ENCODE assay signal across 8 cellular contexts in genomic region chr1:6475381-6476133, GRCh38. TPM values are rescaled to one million over a fixed set of nuclear protein-coding genes. Genes with fewer than 3 reads are reported as not detected.
DNase-seq lines count a peak whose midpoint lies in the region; ATAC-seq and TF ChIP-seq lines count a peak whose summit lies in the region.

No MANE protein-coding gene starts in this region.

- POLR2A ChIA-PET in activated B cell treated with CpG ODN at 0.5 μM for 24 hours (lab: Charles Lee), result no interaction called here

- DNase-seq in NCI-H1417 (lab: John Stamatoyannopoulos, UW) (peak; percentile 57 to 76 (median 65)), NCI-H1417 treated with DMSO at 0.1 percent for 48 hours (lab: John Stamatoyannopoulos, UW) (no peak), activated B cell treated with CpG ODN at 0.5 μM for 24 hours (peak; percentile 70), mammary epithelial cell (peak; percentile 31), left kidney (ENCODE audit: low read depth, low spot score) (peak; percentile 71)
- DNase-seq in stimulated activated CD4-positive, alpha-beta T cell treated with anti-CD3 and anti-CD28 coated beads, TNF-alpha, amount 100 ng/mL, for 4 hours (ENCODE audit: low read depth in 3 of 3), result peak in 2 of 3 experiments; percentile 71 to 76

- H3K36me3 Mint-ChIP-seq in activated B cell treated with CpG ODN at 0.5 μM for 24 hours (ENCODE audit: low read depth), result no peaks in the 10 kb centered on the region

- CTCF ChIA-PET in activated B cell treated with CpG ODN at 0.5 μM for 24 hours (lab: Charles Lee), result interaction anchor here (1.0 to 1.9 kb wide), 2 partner anchors 12 to 171 kb away, joined by 3 to 5 read pairs; no protein-coding TSS in a partner anchor
- CTCF ChIA-PET in mammary epithelial cell (lab: Charles Lee; ENCODE audit: low non-redundant PET), result interaction anchor here (0.7 kb wide), 1 partner anchor 21 kb away, joined by 3 read pairs; no protein-coding TSS in a partner anchor

- H3K36me3 ChIP-seq in KMS-11 (ENCODE audit: insufficient read depth), result no peaks in the 10 kb centered on the region
- peaks cover 7% of the 10 kb centered on the region for H3K36me3 ChIP-seq in mammary epithelial cell (ENCODE audit: insufficient read depth, low read length)

- in situ Hi-C loops in mammary epithelial cell (cut with MboI; ENCODE audit: low sequenced_read_pairs in 2 of 2), result no loop called here

- H3K9me3 ChIP-seq in mammary epithelial cell (replicated peaks; ENCODE audit: insufficient read depth, low read length), result no peaks in the 10 kb centered on the region

- peak; percentile 94 for ATAC-seq in activated B cell treated with CpG ODN at 0.5 μM for 24 hours (ENCODE audit: low read depth)
- ATAC-seq in GM21737 (IDR thresholded peaks at IDR 0.05; ENCODE audit: unreplicated experiment), result no peak

- H3K79me2 ChIP-seq in KMS-11 (ENCODE audit: insufficient read depth, low read depth) (no peaks in the 10 kb centered on the region), mammary epithelial cell (ENCODE audit: insufficient read depth, low read length) (peaks cover 14% of the 10 kb centered on the region)

- H3K27me3 ChIP-seq in KMS-11 (ENCODE audit: insufficient read depth, low read depth) (peaks cover 23% of the 10 kb centered on the region; the same call in 1 of the 2 replicates), mammary epithelial cell (ENCODE audit: insufficient read depth, low read length) (no peaks in the 10 kb centered on the region)

- H3K4me3 ChIP-seq in KMS-11 (IDR thresholded peaks at IDR 0.05; ENCODE audit: insufficient read depth, low read depth, low read length) (no peak overlapping the region), mammary epithelial cell (replicated peaks in 1 of 3; ENCODE audit: insufficient read depth in 1 of 3, low read depth in 2 of 3, low read length in 3 of 3) (no peak overlapping the region)

- intact Hi-C loops in activated B cell treated with CpG ODN at 0.5 μM for 24 hours (cut with micrococcal nuclease) (loop anchor here (1.0 to 2.0 kb wide), 2 partner anchors 127 to 229 kb away; no protein-coding TSS in a partner anchor), mammary epithelial cell (cut with micrococcal nuclease) (no loop called here)

- no peak overlapping the region for H3K27ac ChIP-seq in KMS-11
- no peak overlapping the region for H3K27ac ChIP-seq in mammary epithelial cell (ENCODE audit: insufficient read depth, low read depth, low read length)

- H2AFZ ChIP-seq in KMS-11 (ENCODE audit: low read depth) (peak overlapping the region; percentile 34; the same call in 1 of the 2 replicates), mammary epithelial cell (ENCODE audit: low read depth, low read length) (no peak overlapping the region)

- H3K27me3 Mint-ChIP-seq in activated B cell treated with CpG ODN at 0.5 μM for 24 hours, result peaks cover 1% of the 10 kb centered on the region

- dilution Hi-C loops in mammary epithelial cell (cut with HindIII; ENCODE audit: low sequenced_read_pairs), result no loop called here

- no peak overlapping the region for H3K4me3 Mint-ChIP-seq in activated B cell treated with CpG ODN at 0.5 μM for 24 hours

- no peaks in the 10 kb centered on the region for H3K4me1 Mint-ChIP-seq in activated B cell treated with CpG ODN at 0.5 μM for 24 hours

- no peak overlapping the region for H3K9ac ChIP-seq in KMS-11
- no peak overlapping the region for H3K9ac ChIP-seq in mammary epithelial cell (ENCODE audit: insufficient read depth, low read length)

- H3K4me2 ChIP-seq in KMS-11, result peak overlapping the region; percentile 16; the same call in 1 of the 2 replicates
- no peak overlapping the region for H3K4me2 ChIP-seq in mammary epithelial cell (ENCODE audit: insufficient read depth, low read depth, low read length)

- TF ChIP-seq CTCF in KMS-11 (conservative IDR thresholded peaks at IDR 0.05; ENCODE audit: low read depth, low read length) (peak; percentile 97), activated B cell treated with CpG ODN at 0.5 μM for 24 hours (IDR thresholded peaks at IDR 0.05) (peak; percentile 63), mammary epithelial cell (conservative IDR thresholded peaks at IDR 0.05 in 1 of 2, IDR thresholded peaks at IDR 0.05 in 1 of 2; ENCODE audit: extremely low read depth in 1 of 2, insufficient read depth in 1 of 2, low read depth in 1 of 2, low read length in 2 of 2) (peak; percentile 79 to 85)

- 36% methylated on average over 27 of the region's 33 CpGs for WGBS in mammary epithelial cell (ENCODE audit: low coverage, missing lambda C conversion rate)

- no peaks in the 10 kb centered on the region for H3K9me3 Mint-ChIP-seq in activated B cell treated with CpG ODN at 0.5 μM for 24 hours

- peaks cover 11% of the 10 kb centered on the region for H3K4me1 ChIP-seq in KMS-11 (ENCODE audit: low read depth, poor library complexity, severe bottlenecking)
- H3K4me1 ChIP-seq in mammary epithelial cell (ENCODE audit: insufficient read depth, low read length), result peaks cover 6% of the 10 kb centered on the region

- H4K20me1 ChIP-seq in KMS-11 (ENCODE audit: insufficient read depth) (no peaks in the 10 kb centered on the region), mammary epithelial cell (ENCODE audit: insufficient read depth, low read length) (peaks cover 2% of the 10 kb centered on the region)

- no TSS peak for BruUV-seq in mammary epithelial cell (replicated peaks; lab: Mats Ljungman, UMichigan)

- no peak overlapping the region for H3K27ac Mint-ChIP-seq in activated B cell treated with CpG ODN at 0.5 μM for 24 hours

RNA-seq across cellular contexts. Expression of gene TNFRSF25, which starts 9.6 kb away (rescaled TPM):
- 2.5 and 2.8 TPM in 2 replicates for total RNA-seq in activated B cell treated with CpG ODN at 0.5 μM for 24 hours
- 10 to 100 TPM in 1 of 2 donors, 1 to 10 TPM in 1; 6.7 to 60.9 TPM for total RNA-seq in mammary epithelial cell
- 21.0 TPM for polyA plus RNA-seq in mammary epithelial cell
- polyA minus RNA-seq in mammary epithelial cell, result 5.8 TPM

RNA-seq across cellular contexts. Expression of gene PLEKHG5, which starts 15.9 kb away (rescaled TPM):
- total RNA-seq in activated B cell treated with CpG ODN at 0.5 μM for 24 hours, result 0.22 and 0.27 TPM in 2 replicates
- total RNA-seq in mammary epithelial cell, result 10 to 100 TPM; 19.0 to 88.8 TPM
- 25.3 TPM for polyA plus RNA-seq in mammary epithelial cell
- 20.3 TPM for polyA minus RNA-seq in mammary epithelial cell

RNA-seq across cellular contexts. Expression of gene ESPN, which starts 51.0 kb away (rescaled TPM):
- total RNA-seq in activated B cell treated with CpG ODN at 0.5 μM for 24 hours (0.18 TPM in 1 of 2 replicates, not detected in the other), mammary epithelial cell (1 to 10 TPM; 2.4 to 2.5 TPM)
- 0.27 TPM for polyA plus RNA-seq in mammary epithelial cell
- polyA minus RNA-seq in mammary epithelial cell, result not detected

RNA-seq across cellular contexts. Expression of gene HES2, which starts 55.8 kb away (rescaled TPM):
- total RNA-seq in activated B cell treated with CpG ODN at 0.5 μM for 24 hours, result not detected in 2 replicates
- total RNA-seq in mammary epithelial cell, result 10 to 100 TPM; 54.3 to 70.8 TPM
- polyA plus RNA-seq in mammary epithelial cell, result 29.0 TPM
- 21.4 TPM for polyA minus RNA-seq in mammary epithelial cell

Comparison
In these comparisons a context has a peak if more than half of its experiments do, and no peak if none do; other contexts are left out.
1. RNA of gene PLEKHG5, which starts 15.9 kb away (total RNA-seq): 19.0 to 88.8 TPM in mammary epithelial cell; 0.22 to 0.27 TPM in activated B cell treated with CpG ODN at 0.5 μM for 24 hours; every median in the first group is over 10 times any median in the second.
2. Peak in every context shown above with its lines, with median percentiles within 50 percentile points of each other: CTCF ChIP-seq.